Comparison of ENCODE assay signal across 21 cellular contexts in the genomic region with DNA sequence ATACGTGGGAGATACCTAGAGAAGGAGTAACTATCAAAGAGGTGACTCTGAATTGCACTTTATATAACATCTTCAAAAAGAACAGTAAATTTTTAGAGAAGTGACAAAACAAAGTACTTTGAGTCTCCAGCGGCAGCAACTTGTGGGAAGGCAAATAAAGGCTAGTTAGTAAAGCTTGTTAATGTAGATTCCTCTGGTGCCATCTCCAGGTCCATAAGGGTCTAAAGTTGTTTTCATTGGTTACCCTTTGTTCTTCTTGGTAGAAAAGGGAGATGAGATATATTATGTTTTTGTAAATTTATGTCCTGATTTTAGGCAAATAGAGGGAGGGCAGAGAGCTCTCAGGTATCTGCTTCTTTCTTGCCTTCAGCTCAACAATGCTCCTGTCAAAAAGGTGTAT.
DNase-seq lines count a peak whose midpoint lies in the region; ATAC-seq, FAIRE-seq and TF ChIP-seq lines count a peak whose summit lies in the region.
"Had no signal": no experiment of that assay in that cellular context is flagged by ENCODE, and none has a peak within 500 bp of the region (broad histone marks: within the 10 kb centered on the region; RNA-seq: fewer than 3 reads in every experiment).

No MANE protein-coding gene starts in this region.

- peak overlapping the region; percentile 10 for H3K4me2 ChIP-seq in Karpas-422 (ENCODE audit: low read depth, low read length, poor library complexity, severe bottlenecking)
- H3K4me2 ChIP-seq: GM23338 had no signal

- no peak overlapping the region for H2AFZ ChIP-seq in Karpas-422 (ENCODE audit: low read length)
- H2AFZ ChIP-seq: GM23338 had no signal

- TF ChIP-seq POLR2A in body of pancreas (IDR thresholded peaks at IDR 0.05), result no peak
- TF ChIP-seq POLR2A in heart left ventricle (IDR thresholded peaks at IDR 0.05), result no peak

- H3K4me3 ChIP-seq in Karpas-422 (ENCODE audit: low read length) (no peak overlapping the region), body of pancreas (no peak overlapping the region), pancreas (no peak overlapping the region), heart left ventricle (no peak overlapping the region)
- H3K4me3 ChIP-seq: GM23338 had no signal

- 42 to 49% methylated on average over 2 of the region's 2 CpGs for WGBS in body of pancreas, 2 donors
- 46 to 51% methylated on average over 2 of the region's 2 CpGs for WGBS in pancreas, 2 donors
- 84 to 89% (median 85%) methylated on average over 2 of the region's 2 CpGs for WGBS in heart left ventricle, 4 donors

- H4K20me1 ChIP-seq in Karpas-422 (ENCODE audit: insufficient read depth, low read depth, low read length), result no peaks in the 10 kb centered on the region

- intact Hi-C loops in body of pancreas (cut with DNase I), result no loop called here
- intact Hi-C loops in pancreas (cut with DNase I), result no loop called here
- intact Hi-C loops in heart left ventricle (cut with DNase I), result no loop called here

- ATAC-seq in body of pancreas (no peak), pancreas (peak; percentile 40 to 75 (median 60)), heart left ventricle (no peak), HG03460 (IDR thresholded peaks at IDR 0.05; ENCODE audit: unreplicated experiment) (no peak)
- ATAC-seq: GM23338 had no signal

- no peaks in the 10 kb centered on the region for H3K9me2 ChIP-seq in Karpas-422 (replicated peaks; ENCODE audit: insufficient read depth, low read length)

- H3K36me3 ChIP-seq in Karpas-422 (ENCODE audit: insufficient read depth, low read length) (0 out of 2 replicates have a peak, but pooled peaks cover 5% of the 10 kb centered on the region), body of pancreas (replicated peaks in 1 of 2; ENCODE audit: insufficient read depth in 1 of 2, low read depth in 2 of 2) (no peaks in the 10 kb centered on the region), pancreas (no peaks in the 10 kb centered on the region), heart left ventricle (no peaks in the 10 kb centered on the region)
- H3K36me3 ChIP-seq: BE2C had no signal

- H3K4me1 ChIP-seq in Karpas-422 (ENCODE audit: low read length) (peaks cover 62% of the 10 kb centered on the region), body of pancreas (peaks cover 28% of the 10 kb centered on the region), pancreas (peaks cover 0 to 17% (median 15%) of the 10 kb centered on the region in 3 donors), heart left ventricle (no peaks in the 10 kb centered on the region)
- H3K4me1 ChIP-seq: BE2C, Caco-2 had no signal

- peak overlapping the region; percentile 45 for H3K27ac ChIP-seq in Karpas-422 (ENCODE audit: low read length)
- H3K27ac ChIP-seq in body of pancreas, result peak overlapping the region in 2 of 4 donors; percentile 24 to 40
- H3K27ac ChIP-seq in pancreas, result no peak overlapping the region
- H3K27ac ChIP-seq in heart left ventricle, result no peak overlapping the region

- H3K9ac ChIP-seq in Karpas-422 (ENCODE audit: low read length), result no peak overlapping the region

- FAIRE-seq in pancreas (lab: Jason Lieb, UNC), result no peak
- FAIRE-seq: A204.1, D721Med, G401.6, GM12891, H54 had no signal

- H3K27me3 ChIP-seq in Karpas-422 (ENCODE audit: low read length) (no peaks in the 10 kb centered on the region), body of pancreas (no peaks in the 10 kb centered on the region), pancreas (no peaks in the 10 kb centered on the region), heart left ventricle (peaks cover 0 to 5% (median 0%) of the 10 kb centered on the region in 9 donors)
- H3K27me3 ChIP-seq: BE2C had no signal

- DNase-seq in ELR (ENCODE audit: low read depth), result peak; percentile 10
- no peak for DNase-seq in Karpas-422
- DNase-seq in body of pancreas, result no peak
- DNase-seq in pancreas, result no peak
- DNase-seq in heart left ventricle, result no peak
- DNase-seq in GM20000 (ENCODE audit: low spot score), result no peak
- no peak for DNase-seq in DMS53 treated with DMSO at 0.1 percent for 48 hours (lab: John Stamatoyannopoulos, UW; ENCODE audit: unreplicated experiment)
- DNase-seq: ACHN; BE2C; Caco-2; CD4-positive, CD25-positive, alpha-beta regulatory T cell; DMS79 treated with DMSO at 0.1 percent for 48 hours; HCEC 1CT; KG1 had no signal

- no peaks in the 10 kb centered on the region for H3K9me3 ChIP-seq in Karpas-422 (ENCODE audit: low read length)
- H3K9me3 ChIP-seq in body of pancreas, result peaks cover 0 to 5% (median 0%) of the 10 kb centered on the region in 3 donors
- H3K9me3 ChIP-seq in pancreas, result no peaks in the 10 kb centered on the region
- peaks cover 0 to 7% (median 0%) of the 10 kb centered on the region in 12 donors for H3K9me3 ChIP-seq in heart left ventricle
- H3K9me3 ChIP-seq: BE2C, Caco-2 had no signal

- peaks cover 54% of the 10 kb centered on the region for H3K79me2 ChIP-seq in Karpas-422 (ENCODE audit: low read length)

- peak in 4 of 7 experiments; percentile 8 to 22 (median 16) for TF ChIP-seq CTCF in body of pancreas (IDR thresholded peaks at IDR 0.05)
- no peak for TF ChIP-seq CTCF in pancreas (IDR thresholded peaks at IDR 0.05)
- TF ChIP-seq CTCF in heart left ventricle (IDR thresholded peaks at IDR 0.05), result no peak
- no peak for TF ChIP-seq CTCF in GM20000 (IDR thresholded peaks at IDR 0.05; ENCODE audit: extremely low read depth, missing control alignments)

Comparison
In these comparisons a context has a peak if more than half of its experiments do, and no peak if none do; other contexts are left out.
1. ATAC-seq: peak in pancreas (4 of 4); none in body of pancreas (single experiment), heart left ventricle (0 of 4) and HG03460 (single experiment).
2. CTCF ChIP-seq: peak in body of pancreas (4 of 7); none in pancreas (0 of 4), heart left ventricle (0 of 12) and GM20000 (single experiment).